ENCODE assay signal across 23 cellular contexts in genomic region chr1:153663211-153663610, GRCh38. TPM values are rescaled to one million over a fixed set of nuclear protein-coding genes. Genes with fewer than 3 reads are reported as not detected.
DNase-seq lines count a peak whose midpoint lies in the region; ATAC-seq, FAIRE-seq and TF ChIP-seq lines count a peak whose summit lies in the region.
"Had no signal": no experiment of that assay in that cellular context is flagged by ENCODE, and none has a peak within 500 bp of the region (broad histone marks: within the 10 kb centered on the region; RNA-seq: fewer than 3 reads in every experiment).

No MANE protein-coding gene starts in this region.

- BruUV-seq in K562 (replicated peaks; lab: Mats Ljungman, UMichigan) = no TSS peak

- H3K79me2 ChIP-seq in KMS-11 (ENCODE audit: insufficient read depth, low read depth) (peaks cover 51% of the 10 kb centered on the region), K562 (ENCODE audit: control insufficient read depth, insufficient read depth, low read length) (peaks cover 24% of the 10 kb centered on the region)

- no peak for TF ChIP-seq EP300 in K562 (IDR thresholded peaks at IDR 0.05; ENCODE audit: low read length)

- no peak overlapping the region for H3K9ac ChIP-seq in KMS-11
- no peak overlapping the region for H3K9ac ChIP-seq in K562 (ENCODE audit: insufficient read depth in 1 of 2, low read depth in 2 of 2, low read length in 2 of 2)
- H3K9ac ChIP-seq: BLaER1 had no signal

- in situ Hi-C loops in K562 (cut with MboI) = no loop called here

- intact Hi-C loops in K562 (cut with micrococcal nuclease) = no loop called here

- TF ChIP-seq POLR2A in K562 (conservative IDR thresholded peaks at IDR 0.05) (no peak), H54 (IDR thresholded peaks at IDR 0.05; ENCODE audit: low read depth, low read length) (no peak)

- TF ChIP-seq RAD21 in K562 (CRISPR knock-in tag; conservative IDR thresholded peaks at IDR 0.05 in 1 of 2, IDR thresholded peaks at IDR 0.05 in 1 of 2) = no peak

- H3K4me1 ChIP-seq in KMS-11 (ENCODE audit: low read depth, poor library complexity, severe bottlenecking) (peaks cover 38% of the 10 kb centered on the region), K562 (replicated peaks in 1 of 2; ENCODE audit: control insufficient read depth in 2 of 2, insufficient read depth in 2 of 2, low read length in 2 of 2) (peaks cover 2 to 12% of the 10 kb centered on the region in 2 experiments; a peak in 4 of 5 replicates)
- H3K4me1 ChIP-seq: prostate gland had no signal

- WGBS in K562 (ENCODE audit: insufficient coverage, low coverage, missing lambda C conversion rate) = 74% methylated on average over 5 of the region's 5 CpGs

- H3K36me3 ChIP-seq in KMS-11 (ENCODE audit: insufficient read depth) (peaks cover 72% of the 10 kb centered on the region), K562 (ENCODE audit: control insufficient read depth, insufficient read depth, low read length) (peaks cover 78% of the 10 kb centered on the region)

- H2AFZ ChIP-seq in KMS-11 (ENCODE audit: low read depth) (no peak overlapping the region), K562 (ENCODE audit: low read depth, low read length) (no peak overlapping the region)

- H3K4me2 ChIP-seq in KMS-11 = no peak overlapping the region
- H3K4me2 ChIP-seq in K562 (ENCODE audit: insufficient read depth, low read length) = no peak overlapping the region
- H3K4me2 ChIP-seq: BLaER1 had no signal

- ATAC-seq in K562 = no peak
- no peak for ATAC-seq in esophagus mucosa
- ATAC-seq in HG02763 (IDR thresholded peaks at IDR 0.05; ENCODE audit: unreplicated experiment) = no peak
- ATAC-seq: body of pancreas; gastrocnemius medialis; naive thymus-derived CD4-positive, alpha-beta T cell; PC-3 had no signal

- TF ChIP-seq CTCF in KMS-11 (conservative IDR thresholded peaks at IDR 0.05; ENCODE audit: low read depth, low read length) = no peak
- TF ChIP-seq CTCF in K562 (IDR thresholded peaks at IDR 0.05 in 2 of 3, conservative IDR thresholded peaks at IDR 0.05 in 1 of 3; ENCODE audit: insufficient read depth in 2 of 3, low read depth in 1 of 3, low read length in 3 of 3) = no peak

- CTCF ChIA-PET in K562 (lab: Yijun Ruan, JAX; ENCODE audit: low intra/inter-chr PET ratio) = no interaction called here

- H3K27ac ChIP-seq in KMS-11 (peak overlapping the region; percentile 1; the same call in 1 of the 2 replicates), K562 (ENCODE audit: extremely low read depth, low read depth, low read length) (no peak overlapping the region)
- H3K27ac ChIP-seq: BLaER1, body of pancreas, dorsolateral prefrontal cortex, prostate gland, WERI-Rb-1 had no signal

- no peaks in the 10 kb centered on the region for H3K9me1 ChIP-seq in K562 (ENCODE audit: control insufficient read depth, insufficient read depth, low read length)

- H3K27me3 ChIP-seq in KMS-11 (ENCODE audit: insufficient read depth, low read depth) = no peaks in the 10 kb centered on the region
- H3K27me3 ChIP-seq in K562 (ENCODE audit: control insufficient read depth in 2 of 2, insufficient read depth in 2 of 2, low read length in 2 of 2) = no peaks in the 10 kb centered on the region
- H3K27me3 ChIP-seq: BLaER1, body of pancreas, dorsolateral prefrontal cortex, gastrocnemius medialis, stomach had no signal

- H4K20me1 ChIP-seq in KMS-11 (ENCODE audit: insufficient read depth) (no peaks in the 10 kb centered on the region), K562 (replicated peaks; ENCODE audit: control insufficient read depth, insufficient read depth, low read length) (no peaks in the 10 kb centered on the region)

- no peak for FAIRE-seq in K562 (lab: Jason Lieb, UNC)
- FAIRE-seq in H54 (lab: Jason Lieb, UNC) = no peak

- H3K9me3 ChIP-seq in K562 (replicated peaks; ENCODE audit: control insufficient read depth, insufficient read depth, low read depth, low read length) = no peaks in the 10 kb centered on the region
- H3K9me3 ChIP-seq: BLaER1, body of pancreas, gastrocnemius medialis, prostate gland, stomach had no signal

- POLR2A ChIA-PET in K562 (lab: Yijun Ruan, JAX) = interaction anchor here (0.7 to 6.1 kb wide), 3 partner anchors 14 to 689 kb away, joined by 3 to 51 read pairs (median 3); no protein-coding TSS in a partner anchor

- peak; percentile 11 to 13 for DNase-seq in AML-193 (lab: John Stamatoyannopoulos, UW)
- DNase-seq in K562 (ENCODE audit: extremely low read depth in 1 of 4, low spot score in 3 of 4) = no peak
- DNase-seq in mesenteric fat pad (ENCODE audit: low spot score) = peak; percentile 35
- no peak for DNase-seq in H54 (ENCODE audit: insufficient read length, low spot score)
- DNase-seq in middle frontal gyrus (ENCODE audit: extremely low spot score, low spot score) = no peak
- DNase-seq: body of pancreas; DMS153; dorsolateral prefrontal cortex; gastrocnemius medialis; MM.1S; naive thymus-derived CD4-positive, alpha-beta T cell; NCI-H2029 treated with DMSO at 0.1 percent for 48 hours; NCI-H526; PC-3; stomach; SW 1271; WERI-Rb-1 had no signal

- no peak overlapping the region for H3K4me3 ChIP-seq in KMS-11 (IDR thresholded peaks at IDR 0.05; ENCODE audit: insufficient read depth, low read depth, low read length)
- H3K4me3 ChIP-seq in K562 = no peak overlapping the region
- H3K4me3 ChIP-seq: BLaER1, body of pancreas, dorsolateral prefrontal cortex, gastrocnemius medialis, prostate gland, stomach had no signal

RNA-seq across cellular contexts. Expression of gene SNAPIN, which starts 4.7 kb away (rescaled TPM):
- total RNA-seq in K562 (2011; cell fraction: chromatin; rRNA removed; ENCODE audit: low replicate concordance) = 8.7 and 14.0 TPM in 2 replicates
- 14.8 and 16.6 TPM in 2 replicates for total RNA-seq in K562 (2011; cell fraction: nucleolus; rRNA removed)
- 14.4 and 14.7 TPM in 2 replicates for total RNA-seq in K562 (2011; cell fraction: nucleoplasm; rRNA removed)
- total RNA-seq in K562 (2014; rRNA removed) = 36.0 and 36.7 TPM in 2 replicates
- total RNA-seq in K562 (2014; rRNA removed; fragmentation: Illumina TruSeq; extraction: Trizol) = 26.5 and 27.8 TPM in 2 replicates
- total RNA-seq in K562 (2015; rRNA removed; fragmentation: Illumina TruSeq; extraction: Trizol) = 31.3 and 32.3 TPM in 2 replicates
- 24.6 and 26.6 TPM in 2 replicates for total RNA-seq in K562 (2021)
- polyA plus RNA-seq in K562 (2011; rRNA removed) = 32.8 and 36.8 TPM in 2 replicates
- polyA plus RNA-seq in K562 (2011; cell fraction: cytosol; rRNA removed) = 36.0 and 39.1 TPM in 2 replicates
- 25.2 and 27.6 TPM in 2 replicates for polyA plus RNA-seq in K562 (2011; cell fraction: nucleus; rRNA removed)
- polyA plus RNA-seq in K562 (2012) = 28.4 and 30.6 TPM in 2 replicates
- polyA plus RNA-seq in K562 (2014; fragmentation: Illumina TruSeq; extraction: Trizol) = 33.5 and 42.4 TPM in 2 replicates
- 10 to 100 TPM; 11.2 to 15.8 TPM for polyA plus RNA-seq in K562 (2014; fragmentation: Nextera tagmentation; extraction: Ambion mirVana)
- polyA plus RNA-seq in K562 (2014; rRNA removed) = 42.4 and 43.9 TPM in 2 replicates
- 10.2 and 10.5 TPM in 2 replicates for polyA minus RNA-seq in K562 (2011; rRNA and poly(A)+ RNA removed)
- polyA minus RNA-seq in K562 (2011; cell fraction: cytosol; rRNA and poly(A)+ RNA removed) = 3.1 and 9.0 TPM in 2 replicates
- polyA minus RNA-seq in K562 (2011; cell fraction: nucleus; rRNA and poly(A)+ RNA removed) = 5.9 and 8.8 TPM in 2 replicates
- 44.5 TPM for total RNA-seq in mesenteric fat pad
- total RNA-seq in esophagus mucosa = 32.0 TPM

RNA-seq across cellular contexts. Expression of gene ILF2, which starts 7.6 kb away (rescaled TPM):
- 167 and 217 TPM in 2 replicates for total RNA-seq in K562 (2011; cell fraction: chromatin; rRNA removed; ENCODE audit: low replicate concordance)
- total RNA-seq in K562 (2011; cell fraction: nucleolus; rRNA removed) = 160 TPM in 2 replicates
- 148 and 169 TPM in 2 replicates for total RNA-seq in K562 (2011; cell fraction: nucleoplasm; rRNA removed)
- total RNA-seq in K562 (2014; rRNA removed) (282 and 331 TPM in 2 replicates), K562 (2014; rRNA removed; fragmentation: Illumina TruSeq; extraction: Trizol) (474 and 498 TPM in 2 replicates), K562 (2015; rRNA removed; fragmentation: Illumina TruSeq; extraction: Trizol) (482 and 491 TPM in 2 replicates), K562 (2021) (313 and 315 TPM in 2 replicates), mesenteric fat pad (116 TPM), esophagus mucosa (131 TPM)
- polyA plus RNA-seq in K562 (2011; rRNA removed) (632 and 726 TPM in 2 replicates), K562 (2014; fragmentation: Illumina TruSeq; extraction: Trizol) (544 and 664 TPM in 2 replicates), K562 (2014; fragmentation: Nextera tagmentation; extraction: Ambion mirVana) (100 to 1,000 TPM; 459 to 642 TPM), K562 (2014; rRNA removed) (305 and 356 TPM in 2 replicates)
- 415 and 502 TPM in 2 replicates for polyA plus RNA-seq in K562 (2011; cell fraction: cytosol; rRNA removed)
- polyA plus RNA-seq in K562 (2011; cell fraction: nucleus; rRNA removed) = 264 and 364 TPM in 2 replicates
- 325 and 353 TPM in 2 replicates for polyA plus RNA-seq in K562 (2012)
- polyA minus RNA-seq in K562 (2011; rRNA and poly(A)+ RNA removed) = 480 and 562 TPM in 2 replicates
- 157 and 219 TPM in 2 replicates for polyA minus RNA-seq in K562 (2011; cell fraction: cytosol; rRNA and poly(A)+ RNA removed)
- polyA minus RNA-seq in K562 (2011; cell fraction: nucleus; rRNA and poly(A)+ RNA removed) = 57.8 and 119 TPM in 2 replicates

RNA-seq across cellular contexts. Expression of gene NPR1, which starts 15.3 kb away (rescaled TPM):
- 0.58 TPM in 1 of 2 replicates, not detected in the other for total RNA-seq in K562 (2011; cell fraction: chromatin; rRNA removed; ENCODE audit: low replicate concordance)
- 0.13 and 0.17 TPM in 2 replicates for total RNA-seq in K562 (2011; cell fraction: nucleolus; rRNA removed)
- not detected in 2 replicates for total RNA-seq in K562 (2011; cell fraction: nucleoplasm; rRNA removed)
- total RNA-seq in K562 (2014; rRNA removed) (0.05 TPM in 1 of 2 replicates, not detected in the other), K562 (2014; rRNA removed; fragmentation: Illumina TruSeq; extraction: Trizol) (not detected in 2 replicates), K562 (2015; rRNA removed; fragmentation: Illumina TruSeq; extraction: Trizol) (not detected in 2 replicates), K562 (2021) (0.04 and 0.16 TPM in 2 replicates), mesenteric fat pad (156 TPM), esophagus mucosa (1.8 TPM)
- polyA plus RNA-seq in K562 (2011; rRNA removed) (0.06 TPM in 1 of 2 replicates, not detected in the other), K562 (2014; fragmentation: Illumina TruSeq; extraction: Trizol) (not detected in 2 replicates), K562 (2014; fragmentation: Nextera tagmentation; extraction: Ambion mirVana) (not detected), K562 (2014; rRNA removed) (not detected in 2 replicates)
- 0.12 TPM in 1 of 2 replicates, not detected in the other for polyA plus RNA-seq in K562 (2011; cell fraction: cytosol; rRNA removed)
- polyA plus RNA-seq in K562 (2011; cell fraction: nucleus; rRNA removed) = 0.06 and 0.26 TPM in 2 replicates
- 0.01 and 0.03 TPM in 2 replicates for polyA plus RNA-seq in K562 (2012)
- not detected in 2 replicates for polyA minus RNA-seq in K562 (2011; rRNA and poly(A)+ RNA removed)
- 0.48 and 1.6 TPM in 2 replicates for polyA minus RNA-seq in K562 (2011; cell fraction: cytosol; rRNA and poly(A)+ RNA removed)
- 0.13 TPM in 1 of 2 replicates, not detected in the other for polyA minus RNA-seq in K562 (2011; cell fraction: nucleus; rRNA and poly(A)+ RNA removed)
- total RNA-seq: activated CD8-positive, alpha-beta memory T cell treated with anti-CD3 and anti-CD28 coated beads for 36 hours; naive thymus-derived CD4-positive, alpha-beta T cell had no signal
- polyA plus RNA-seq: naive thymus-derived CD4-positive, alpha-beta T cell had no signal

RNA-seq across cellular contexts. Expression of gene CHTOP, which starts 29.3 kb away (rescaled TPM):
- 128 and 182 TPM in 2 replicates for total RNA-seq in K562 (2011; cell fraction: chromatin; rRNA removed; ENCODE audit: low replicate concordance)
- total RNA-seq in K562 (2011; cell fraction: nucleolus; rRNA removed) = 86.2 and 96.9 TPM in 2 replicates
- 171 and 245 TPM in 2 replicates for total RNA-seq in K562 (2011; cell fraction: nucleoplasm; rRNA removed)
- 60.8 and 75.6 TPM in 2 replicates for total RNA-seq in K562 (2014; rRNA removed)
- 53.0 and 54.8 TPM in 2 replicates for total RNA-seq in K562 (2014; rRNA removed; fragmentation: Illumina TruSeq; extraction: Trizol)
- 57.2 and 60.4 TPM in 2 replicates for total RNA-seq in K562 (2015; rRNA removed; fragmentation: Illumina TruSeq; extraction: Trizol)
- 79.2 and 79.6 TPM in 2 replicates for total RNA-seq in K562 (2021)
- 82.7 and 91.8 TPM in 2 replicates for polyA plus RNA-seq in K562 (2011; rRNA removed)
- polyA plus RNA-seq in K562 (2011; cell fraction: cytosol; rRNA removed) = 56.0 and 71.7 TPM in 2 replicates
- 78.6 and 81.6 TPM in 2 replicates for polyA plus RNA-seq in K562 (2011; cell fraction: nucleus; rRNA removed)
- polyA plus RNA-seq in K562 (2012) = 59.7 and 63.1 TPM in 2 replicates
- 68.2 and 68.3 TPM in 2 replicates for polyA plus RNA-seq in K562 (2014; fragmentation: Illumina TruSeq; extraction: Trizol)
- 10 to 100 TPM; 10.2 to 10.3 TPM for polyA plus RNA-seq in K562 (2014; fragmentation: Nextera tagmentation; extraction: Ambion mirVana)
- 87.8 and 94.0 TPM in 2 replicates for polyA plus RNA-seq in K562 (2014; rRNA removed)
- polyA minus RNA-seq in K562 (2011; rRNA and poly(A)+ RNA removed) = 67.2 and 81.2 TPM in 2 replicates
- 25.4 and 25.8 TPM in 2 replicates for polyA minus RNA-seq in K562 (2011; cell fraction: cytosol; rRNA and poly(A)+ RNA removed)
- polyA minus RNA-seq in K562 (2011; cell fraction: nucleus; rRNA and poly(A)+ RNA removed) = 61.4 and 84.9 TPM in 2 replicates
- 55.5 TPM for total RNA-seq in mesenteric fat pad
- total RNA-seq in esophagus mucosa = 44.0 TPM

RNA-seq across cellular contexts. Expression of gene S100A1, which starts 35.0 kb away (rescaled TPM):
- total RNA-seq in K562 (2011; cell fraction: chromatin; rRNA removed; ENCODE audit: low replicate concordance) = 3.4 and 6.9 TPM in 2 replicates
- 4.8 and 6.3 TPM in 2 replicates for total RNA-seq in K562 (2011; cell fraction: nucleolus; rRNA removed)
- total RNA-seq in K562 (2011; cell fraction: nucleoplasm; rRNA removed) = 5.9 and 8.4 TPM in 2 replicates
- total RNA-seq in K562 (2014; rRNA removed) (16.1 and 22.4 TPM in 2 replicates), K562 (2014; rRNA removed; fragmentation: Illumina TruSeq; extraction: Trizol) (4.6 and 5.7 TPM in 2 replicates), K562 (2015; rRNA removed; fragmentation: Illumina TruSeq; extraction: Trizol) (7.9 TPM in 2 replicates), K562 (2021) (12.7 and 14.1 TPM in 2 replicates), mesenteric fat pad (12.6 TPM), esophagus mucosa (0.44 TPM)
- polyA plus RNA-seq in K562 (2011; rRNA removed) (27.3 and 30.1 TPM in 2 replicates), K562 (2014; fragmentation: Illumina TruSeq; extraction: Trizol) (14.4 and 15.0 TPM in 2 replicates), K562 (2014; fragmentation: Nextera tagmentation; extraction: Ambion mirVana) (under 1 TPM; 0.44 to 0.53 TPM), K562 (2014; rRNA removed) (24.4 and 27.1 TPM in 2 replicates)
- 46.4 and 48.5 TPM in 2 replicates for polyA plus RNA-seq in K562 (2011; cell fraction: cytosol; rRNA removed)
- 10.6 and 11.0 TPM in 2 replicates for polyA plus RNA-seq in K562 (2011; cell fraction: nucleus; rRNA removed)
- 27.9 and 39.5 TPM in 2 replicates for polyA plus RNA-seq in K562 (2012)
- polyA minus RNA-seq in K562 (2011; rRNA and poly(A)+ RNA removed) = 12.5 and 25.6 TPM in 2 replicates
- polyA minus RNA-seq in K562 (2011; cell fraction: cytosol; rRNA and poly(A)+ RNA removed) = 11.0 and 12.5 TPM in 2 replicates
- polyA minus RNA-seq in K562 (2011; cell fraction: nucleus; rRNA and poly(A)+ RNA removed) = 2.2 and 4.4 TPM in 2 replicates
- total RNA-seq: activated CD8-positive, alpha-beta memory T cell treated with anti-CD3 and anti-CD28 coated beads for 36 hours; naive thymus-derived CD4-positive, alpha-beta T cell; stomach had no signal
- polyA plus RNA-seq: naive thymus-derived CD4-positive, alpha-beta T cell had no signal

Comparison
In these comparisons a context has a peak if more than half of its experiments do, and no peak if none do; other contexts are left out.
1. DNase-seq: peak in AML-193 (2 of 2) and mesenteric fat pad (single experiment); none in K562 (0 of 4), H54 (single experiment) and middle frontal gyrus (single experiment).
2. RNA of gene NPR1, which starts 15.3 kb away (total RNA-seq): 156 TPM in mesenteric fat pad (single experiment); 1.8 TPM in esophagus mucosa (single experiment) and 0.04 to 0.58 TPM in K562; every median in the first group is over 10 times any median in the second.